Comparison of ENCODE assay signal across 1 cellular context in genomic region chr5:154754460-154755360, GRCh38.
TF ChIP-seq lines count a peak whose summit lies in the region.

No MANE protein-coding gene starts in this region.

TF ChIP-seq in HepG2, 621 proteins besides CTCF, POLR2A, EP300 and RAD21 (continued from another document and continues in another):
- TF ChIP-seq ETV6 (CRISPR knock-in tag; conservative IDR thresholded peaks at IDR 0.05): no peak; the same call in 1 of the 2 replicates
- peak; percentile 46 for TF ChIP-seq ZNF883 (CRISPR knock-in tag; IDR thresholded peaks at IDR 0.05; ENCODE audit: not compliant biosample characterization)
- TF ChIP-seq NR2F1 (CRISPR knock-in tag; IDR thresholded peaks at IDR 0.05): no peak
- TF ChIP-seq MEIS2 (CRISPR knock-in tag; IDR thresholded peaks at IDR 0.05): 0 out of 2 replicates have a peak, but pooled peaks have one; percentile 24
- TF ChIP-seq HMG20A (CRISPR knock-in tag; IDR thresholded peaks at IDR 0.05; ENCODE audit: borderline replicate concordance): peak; percentile 59; the same call in 1 of the 2 replicates
- peak; percentile 15; the same call in 1 of the 2 replicates for TF ChIP-seq ZNF501 (CRISPR knock-in tag; IDR thresholded peaks at IDR 0.05)
- no peak for TF ChIP-seq POLR2AphosphoS2 (IDR thresholded peaks at IDR 0.05; ENCODE audit: low read depth, low read length)
- TF ChIP-seq SRF (IDR thresholded peaks at IDR 0.05; ENCODE audit: low read depth, low read length): no peak
- TF ChIP-seq HCFC1 (IDR thresholded peaks at IDR 0.05; ENCODE audit: low read depth, low read length): no peak; the same call in 1 of the 2 replicates
- TF ChIP-seq HHEX (CRISPR knock-in tag; IDR thresholded peaks at IDR 0.05): no peak
- TF ChIP-seq ZFP90 (CRISPR knock-in tag; IDR thresholded peaks at IDR 0.05; ENCODE audit: borderline replicate concordance): peak; percentile 73; the same call in 1 of the 2 replicates
- peak; percentile 70; the same call in 1 of the 2 replicates for TF ChIP-seq KDM5B (CRISPR knock-in tag; IDR thresholded peaks at IDR 0.05; ENCODE audit: borderline replicate concordance)
- no peak for TF ChIP-seq ISX (CRISPR knock-in tag; conservative IDR thresholded peaks at IDR 0.05)
- TF ChIP-seq ZNF704 (CRISPR knock-in tag; IDR thresholded peaks at IDR 0.05; ENCODE audit: borderline replicate concordance): no peak
- no peak for TF ChIP-seq TCF7 (IDR thresholded peaks at IDR 0.05; ENCODE audit: low read depth)
- TF ChIP-seq ZNF619 (CRISPR knock-in tag; IDR thresholded peaks at IDR 0.05): peak; percentile 27; the same call in 1 of the 2 replicates
- TF ChIP-seq FOXA1 (IDR thresholded peaks at IDR 0.05): no peak
- TF ChIP-seq FOXA1 (CRISPR knock-in tag; IDR thresholded peaks at IDR 0.05): no peak
- TF ChIP-seq ZC3H4 (CRISPR knock-in tag; IDR thresholded peaks at IDR 0.05; ENCODE audit: borderline replicate concordance): no peak
- peak; percentile 65; the same call in 1 of the 2 replicates for TF ChIP-seq ZSCAN21 (CRISPR knock-in tag; IDR thresholded peaks at IDR 0.05; ENCODE audit: borderline replicate concordance)
- no peak for TF ChIP-seq CEBPZ (IDR thresholded peaks at IDR 0.05; ENCODE audit: low read length)
- TF ChIP-seq SCMH1 (CRISPR knock-in tag; IDR thresholded peaks at IDR 0.05; ENCODE audit: borderline replicate concordance): no peak
- TF ChIP-seq JUNB (CRISPR knock-in tag; IDR thresholded peaks at IDR 0.05; ENCODE audit: borderline replicate concordance): no peak; the same call in 1 of the 2 replicates
- TF ChIP-seq HOMEZ (CRISPR knock-in tag; IDR thresholded peaks at IDR 0.05; ENCODE audit: low read depth): peak; percentile 88; the same call in 1 of the 2 replicates
- peak; percentile 87 for TF ChIP-seq MEF2D (CRISPR knock-in tag; IDR thresholded peaks at IDR 0.05)
- no peak for TF ChIP-seq EED (CRISPR knock-in tag; IDR thresholded peaks at IDR 0.05)
- peak; percentile 47 for TF ChIP-seq ZNF781 (CRISPR knock-in tag; IDR thresholded peaks at IDR 0.05; ENCODE audit: borderline replicate concordance, not compliant biosample characterization)
- no peak for TF ChIP-seq SMYD3 (CRISPR knock-in tag; IDR thresholded peaks at IDR 0.05)
- no peak for TF ChIP-seq FOXM1 (CRISPR knock-in tag; IDR thresholded peaks at IDR 0.05)
- TF ChIP-seq ZSCAN20 (CRISPR knock-in tag; IDR thresholded peaks at IDR 0.05; ENCODE audit: borderline replicate concordance): peak; percentile 18; the same call in 1 of the 2 replicates
- no peak for TF ChIP-seq PRDM15 (CRISPR knock-in tag; IDR thresholded peaks at IDR 0.05)
- no peak for TF ChIP-seq CENPBD1 (CRISPR knock-in tag; IDR thresholded peaks at IDR 0.05; ENCODE audit: borderline replicate concordance, low read depth)
- TF ChIP-seq SP140L (CRISPR knock-in tag; IDR thresholded peaks at IDR 0.05; ENCODE audit: borderline replicate concordance): no peak
- no peak for TF ChIP-seq IRF1 (CRISPR knock-in tag; IDR thresholded peaks at IDR 0.05; ENCODE audit: low read depth)
- TF ChIP-seq PLRG1 (conservative IDR thresholded peaks at IDR 0.05): no peak
- peak; percentile 96 for TF ChIP-seq ZBTB14 (CRISPR knock-in tag; IDR thresholded peaks at IDR 0.05)
- TF ChIP-seq HNF1B (CRISPR knock-in tag; IDR thresholded peaks at IDR 0.05): peak; percentile 65; the same call in 1 of the 2 replicates
- no peak for TF ChIP-seq FOXJ3 (CRISPR knock-in tag; IDR thresholded peaks at IDR 0.05; ENCODE audit: borderline replicate concordance)
- peak; percentile 77; the same call in 1 of the 2 replicates for TF ChIP-seq ZNF782 (CRISPR knock-in tag; IDR thresholded peaks at IDR 0.05; ENCODE audit: borderline replicate concordance)
- TF ChIP-seq ZNF605 (CRISPR knock-in tag; IDR thresholded peaks at IDR 0.05): peak; percentile 36; the same call in 1 of the 2 replicates
- no peak for TF ChIP-seq NFRKB (IDR thresholded peaks at IDR 0.05)
- no peak; the same call in none of the 2 replicates for TF ChIP-seq KDM2A (CRISPR knock-in tag; IDR thresholded peaks at IDR 0.05; ENCODE audit: borderline replicate concordance, low read depth)
- TF ChIP-seq KAT7 (CRISPR knock-in tag; IDR thresholded peaks at IDR 0.05; ENCODE audit: borderline replicate concordance): no peak
- no peak for TF ChIP-seq MTF1 (CRISPR knock-in tag; IDR thresholded peaks at IDR 0.05)
- no peak for TF ChIP-seq NFIB (CRISPR knock-in tag; IDR thresholded peaks at IDR 0.05; ENCODE audit: borderline replicate concordance)
- 0 out of 2 replicates have a peak, but pooled peaks have one; percentile 80 for TF ChIP-seq ZBTB4 (CRISPR knock-in tag; IDR thresholded peaks at IDR 0.05; ENCODE audit: borderline replicate concordance)
